ENCODE assay signal across 10 cellular contexts in the genomic region with DNA sequence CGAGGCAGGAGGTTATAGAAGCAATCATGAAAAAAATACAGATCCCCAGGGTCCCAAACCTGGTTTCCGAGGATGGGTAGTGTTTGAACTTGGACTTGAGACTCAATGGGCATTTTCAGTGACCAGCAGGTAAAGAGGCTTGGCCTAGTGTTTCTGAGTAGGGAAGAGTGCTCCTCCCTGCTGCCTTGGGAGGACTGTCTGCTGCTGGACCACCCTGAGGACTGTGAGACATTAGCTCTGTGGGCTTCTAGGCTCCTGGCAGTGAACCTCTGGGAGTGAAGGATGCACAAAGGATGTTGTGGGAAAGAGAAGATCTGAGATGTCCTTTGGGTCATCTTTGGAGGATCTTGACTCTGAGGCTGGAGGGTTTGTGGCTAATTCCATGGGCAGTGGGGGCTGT.
"Had no signal": no experiment of that assay in that cellular context is flagged by ENCODE, and none has a peak within 500 bp of the region (broad histone marks: within the 10 kb centered on the region; RNA-seq: fewer than 3 reads in every experiment).

No MANE protein-coding gene starts in this region.

- ATAC-seq: naive thymus-derived CD4-positive, alpha-beta T cell; stimulated activated effector memory CD8-positive, alpha-beta T cell treated with anti-CD3 and anti-CD28 coated beads, Interleukin-12 subunit alpha, Interleukin-12 subunit beta, amount 100 ng/mL, for 72 hours had no signal

- DNase-seq: activated CD4-positive, alpha-beta T cell treated with anti-CD3 and anti-CD28 coated beads, Interleukin-2, amount 50 U/mL, for 4 hours; activated T-cell treated with anti-CD3 and anti-CD28 coated beads, Interleukin-2, amount 50 U/mL, for 1 hour; effector CD8-positive, alpha-beta T cell; foreskin melanocyte; mammary epithelial cell; naive thymus-derived CD4-positive, alpha-beta T cell had no signal

- H3K27me3 ChIP-seq: ascending aorta, transverse colon had no signal

- H3K36me3 ChIP-seq: ascending aorta, transverse colon had no signal

- H3K9me3 ChIP-seq: ascending aorta, transverse colon had no signal

- H3K27ac ChIP-seq: ascending aorta, coronary artery had no signal

- H3K4me3 ChIP-seq: coronary artery had no signal
